8 cellular contexts compared by ENCODE assay signal in the genomic region with DNA sequence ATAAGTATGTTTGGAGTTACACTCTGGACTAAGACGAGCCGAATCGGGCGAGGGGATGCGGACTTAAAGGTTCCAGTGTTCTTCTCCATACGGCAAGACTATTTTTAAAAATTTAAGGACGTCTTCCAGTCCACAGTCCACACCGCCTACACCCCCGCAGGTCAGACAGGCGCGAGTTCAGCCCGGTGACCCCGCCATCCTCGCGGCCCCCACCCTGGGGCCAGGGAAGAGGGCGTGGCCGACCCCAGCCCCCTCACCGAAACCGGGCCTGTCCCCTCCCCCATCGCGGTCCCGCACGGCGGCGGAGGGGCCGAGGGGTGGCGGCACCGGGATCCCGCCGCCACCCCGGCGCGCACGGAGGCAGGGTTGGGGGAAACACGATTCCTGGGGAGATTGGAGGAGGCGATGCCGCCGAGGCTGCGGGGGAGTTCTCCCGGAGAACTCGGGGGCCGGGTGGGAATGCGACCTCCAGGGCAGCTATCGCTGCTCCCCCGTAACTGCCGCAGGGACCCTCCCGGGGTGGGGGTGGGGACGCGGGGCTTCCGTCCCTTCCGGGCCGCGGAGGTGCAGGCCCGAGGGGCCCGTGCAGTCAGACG. TPM values are rescaled to one million over a fixed set of nuclear protein-coding genes. Genes with fewer than 3 reads are reported as not detected.
DNase-seq lines count a peak whose midpoint lies in the region; ATAC-seq, FAIRE-seq and TF ChIP-seq lines count a peak whose summit lies in the region.

No MANE protein-coding gene starts in this region.

- no peaks in the 10 kb centered on the region for H3K36me3 ChIP-seq in K562 (ENCODE audit: control insufficient read depth, insufficient read depth, low read length)
- no peaks in the 10 kb centered on the region for H3K36me3 ChIP-seq in liver (ENCODE audit: control insufficient read depth in 4 of 4, insufficient read depth in 3 of 4, low read depth in 1 of 4, low read length in 3 of 4)
- no peaks in the 10 kb centered on the region for H3K36me3 ChIP-seq in transverse colon

- H3K27ac ChIP-seq in K562 (ENCODE audit: extremely low read depth, low read depth, low read length) (peak overlapping the region; percentile 60; the same call in 1 of the 3 replicates), liver (ENCODE audit: low read depth in 1 of 2, low read length in 2 of 2) (peak overlapping the region; percentile 71 to 76), transverse colon (peak overlapping the region; percentile 79 to 88 (median 84))

- H3K79me2 ChIP-seq in K562 (ENCODE audit: control insufficient read depth, insufficient read depth, low read length): no peaks in the 10 kb centered on the region

- H3K9me3 ChIP-seq in K562 (replicated peaks; ENCODE audit: control insufficient read depth, insufficient read depth, low read depth, low read length) (no peaks in the 10 kb centered on the region), liver (ENCODE audit: control insufficient read depth in 4 of 4, low read length in 3 of 4) (no peaks in the 10 kb centered on the region), transverse colon (no peaks in the 10 kb centered on the region)

- TF ChIP-seq POLR2A in K562 (conservative IDR thresholded peaks at IDR 0.05) (no peak), transverse colon (IDR thresholded peaks at IDR 0.05) (peak; percentile 32)

- WGBS in K562 (ENCODE audit: insufficient coverage, low coverage, missing lambda C conversion rate): 13% methylated on average over 19 of the region's 56 CpGs
- 7% methylated on average over 56 of the region's 56 CpGs for WGBS in liver
- 4 to 5% methylated on average over 7 to 53 of the region's 56 CpGs for WGBS in transverse colon (ENCODE audit: low coverage in 1 of 2), 2 donors

- POLR2A ChIA-PET in K562 (lab: Yijun Ruan, JAX): interaction anchor here (0.6 kb wide), 1 partner anchor 279 kb away, joined by 3 read pairs; no protein-coding TSS in a partner anchor

- intact Hi-C loops in K562 (cut with micrococcal nuclease) (no loop called here), transverse colon (cut with DNase I; ENCODE audit: low total_unique reads) (no loop called here)

- no peaks in the 10 kb centered on the region for H4K20me1 ChIP-seq in K562 (replicated peaks; ENCODE audit: control insufficient read depth, insufficient read depth, low read length)

- TF ChIP-seq RAD21 in K562 (CRISPR knock-in tag; conservative IDR thresholded peaks at IDR 0.05 in 1 of 2, IDR thresholded peaks at IDR 0.05 in 1 of 2) (no peak), liver (IDR thresholded peaks at IDR 0.05) (no peak)

- H3K9me1 ChIP-seq in K562 (ENCODE audit: control insufficient read depth, insufficient read depth, low read length): no peaks in the 10 kb centered on the region

- H2AFZ ChIP-seq in K562 (ENCODE audit: low read depth, low read length): peak overlapping the region; percentile 70

- CTCF ChIA-PET in K562 (lab: Yijun Ruan, JAX; ENCODE audit: low intra/inter-chr PET ratio): no interaction called here

- H3K9ac ChIP-seq in K562 (ENCODE audit: insufficient read depth in 1 of 2, low read depth in 2 of 2, low read length in 2 of 2): peak overlapping the region in 1 of 2 experiments; percentile 86; a peak in 3 of 4 replicates
- H3K9ac ChIP-seq in liver (ENCODE audit: low read depth in 1 of 2, low read length in 2 of 2): peak overlapping the region in 1 of 2 donors; percentile 47

- DNase-seq in K562 (ENCODE audit: extremely low read depth in 1 of 4, low spot score in 3 of 4): peak in 1 of 4 experiments; percentile 59
- DNase-seq in transverse colon: no peak
- DNase-seq in retina: no peak
- no peak for DNase-seq in NCI-H128 (lab: John Stamatoyannopoulos, UW; ENCODE audit: unreplicated experiment)
- DNase-seq in middle frontal gyrus (ENCODE audit: extremely low spot score, low spot score): no peak

- TF ChIP-seq CTCF in K562 (IDR thresholded peaks at IDR 0.05 in 2 of 3, conservative IDR thresholded peaks at IDR 0.05 in 1 of 3; ENCODE audit: insufficient read depth in 2 of 3, low read depth in 1 of 3, low read length in 3 of 3) (no peak), liver (IDR thresholded peaks at IDR 0.05; ENCODE audit: low read depth, low read length, missing input control) (no peak), transverse colon (IDR thresholded peaks at IDR 0.05) (no peak)

- FAIRE-seq in K562 (lab: Jason Lieb, UNC): no peak

- ATAC-seq in GM18909 (IDR thresholded peaks at IDR 0.05; ENCODE audit: poor library complexity, unreplicated experiment): peak; percentile 11
- ATAC-seq in HG03196 (IDR thresholded peaks at IDR 0.05; ENCODE audit: unreplicated experiment): peak; percentile 49
- ATAC-seq in K562: peak; percentile 80

- no TSS peak for BruUV-seq in K562 (replicated peaks; lab: Mats Ljungman, UMichigan)

- no peak for TF ChIP-seq EP300 in K562 (IDR thresholded peaks at IDR 0.05; ENCODE audit: low read length)
- no peak for TF ChIP-seq EP300 in transverse colon (IDR thresholded peaks at IDR 0.05; ENCODE audit: low read depth)

- peak overlapping the region; percentile 41 for H3K4me2 ChIP-seq in K562 (ENCODE audit: insufficient read depth, low read length)

- peaks cover 5 to 18% of the 10 kb centered on the region in 2 experiments; a peak in 3 of 5 replicates for H3K4me1 ChIP-seq in K562 (replicated peaks in 1 of 2; ENCODE audit: control insufficient read depth in 2 of 2, insufficient read depth in 2 of 2, low read length in 2 of 2)
- peaks cover 0 to 8% (median 3%) of the 10 kb centered on the region in 4 donors for H3K4me1 ChIP-seq in liver (ENCODE audit: control insufficient read depth in 4 of 4, insufficient read depth in 4 of 4, low read length in 3 of 4)
- H3K4me1 ChIP-seq in transverse colon: peaks cover 10 to 20% (median 14%) of the 10 kb centered on the region in 4 donors

- H3K27me3 ChIP-seq in K562 (ENCODE audit: control insufficient read depth in 2 of 2, insufficient read depth in 2 of 2, low read length in 2 of 2) (no peaks in the 10 kb centered on the region; a peak in 1 of 5 replicates), liver (ENCODE audit: control insufficient read depth in 4 of 4, insufficient read depth in 4 of 4, low read length in 3 of 4) (no peaks in the 10 kb centered on the region), transverse colon (no peaks in the 10 kb centered on the region)

- in situ Hi-C loops in K562 (cut with MboI): no loop called here
- in situ Hi-C loops in transverse colon (cut with MboI; ENCODE audit: low pct_ligation_motif_present in 1 of 4, low pct_unique_long_range_greater_than_20kb in 1 of 4, low sequenced_read_pairs in 3 of 4): no loop called here

- H3K4me3 ChIP-seq in K562 (peak overlapping the region; percentile 44), liver (ENCODE audit: low read depth in 1 of 3, low read length in 3 of 3) (peak overlapping the region; percentile 54 to 82 (median 73)), transverse colon (peak overlapping the region; percentile 73 to 93 (median 77))

TF ChIP-seq in K562, 482 proteins besides CTCF, POLR2A, EP300 and RAD21 (continues in another document):
- TF ChIP-seq PHF8 (IDR thresholded peaks at IDR 0.05; ENCODE audit: borderline replicate concordance, low read length) (peak; percentile 43; the same call in 1 of the 2 replicates), PRPF4 (IDR thresholded peaks at IDR 0.05; ENCODE audit: insufficient read depth, low read depth, low read length, poor library complexity, severe bottlenecking) (no peak), PTRF (tag; IDR thresholded peaks at IDR 0.05) (no peak), CBX2 (IDR thresholded peaks at IDR 0.05; ENCODE audit: insufficient read depth, low read length, poor library complexity, severe bottlenecking) (no peak), POLR2AphosphoS2 (IDR thresholded peaks at IDR 0.05; ENCODE audit: low read length) (no peak), KDM5B (IDR thresholded peaks at IDR 0.05; ENCODE audit: insufficient replicate concordance, low read depth, low read length) (peak; percentile 9), FOXA3 (CRISPR knock-in tag; conservative IDR thresholded peaks at IDR 0.05 in 1 of 2, IDR thresholded peaks at IDR 0.05 in 1 of 2) (no peak)

TF ChIP-seq in liver, 16 proteins besides CTCF, POLR2A, EP300 and RAD21:
- TF ChIP-seq HNF4A (conservative IDR thresholded peaks at IDR 0.05) (peak in 1 of 2 donors; percentile 16), FOXA1 (IDR thresholded peaks at IDR 0.05) (no peak), EGR1 (IDR thresholded peaks at IDR 0.05; ENCODE audit: low read depth in 2 of 2) (peak in 1 of 2 donors; percentile 76)
TF ChIP-seq in liver: peak in this region for 2.

RNA-seq across cellular contexts. Expression of gene SMAD7, which starts 24.6 kb away (rescaled TPM):
- 2.6 and 6.2 TPM in 2 replicates for total RNA-seq in K562 (2011; cell fraction: chromatin; rRNA removed; ENCODE audit: low replicate concordance)
- 3.9 and 7.0 TPM in 2 replicates for total RNA-seq in K562 (2011; cell fraction: nucleolus; rRNA removed)
- 3.3 and 4.1 TPM in 2 replicates for total RNA-seq in K562 (2011; cell fraction: nucleoplasm; rRNA removed)
- total RNA-seq in K562 (2014; rRNA removed) (2.9 and 3.0 TPM in 2 replicates), K562 (2014; rRNA removed; fragmentation: Illumina TruSeq; extraction: Trizol) (1.1 and 1.3 TPM in 2 replicates), K562 (2015; rRNA removed; fragmentation: Illumina TruSeq; extraction: Trizol) (0.90 and 0.94 TPM in 2 replicates), K562 (2021) (2.1 and 2.5 TPM in 2 replicates), liver (10 to 100 TPM in 1 of 2 donors, 1 to 10 TPM in 1; 9.4 to 11.8 TPM), transverse colon (100 to 1,000 TPM in 1 of 4 donors, 10 to 100 TPM in 3; 76.0 to 199 (median 77.1) TPM)
- polyA plus RNA-seq in K562 (2011; rRNA removed) (1.8 TPM in 2 replicates), K562 (2014; fragmentation: Illumina TruSeq; extraction: Trizol) (1.4 and 1.6 TPM in 2 replicates), K562 (2014; fragmentation: Nextera tagmentation; extraction: Ambion mirVana) (under 1 TPM; 0.13 to 0.23 TPM), K562 (2014; rRNA removed) (1.8 and 2.9 TPM in 2 replicates), liver (10 to 100 TPM in 1 of 2 donors, 1 to 10 TPM in 1; 3.2 to 10.7 TPM)
- polyA plus RNA-seq in K562 (2011; cell fraction: cytosol; rRNA removed): 3.3 and 3.7 TPM in 2 replicates
- polyA plus RNA-seq in K562 (2011; cell fraction: nucleus; rRNA removed): 4.6 and 5.7 TPM in 2 replicates
- 1.7 and 4.1 TPM in 2 replicates for polyA plus RNA-seq in K562 (2012)
- polyA minus RNA-seq in K562 (2011; rRNA and poly(A)+ RNA removed): 3.4 and 3.7 TPM in 2 replicates
- 2.0 and 4.6 TPM in 2 replicates for polyA minus RNA-seq in K562 (2011; cell fraction: cytosol; rRNA and poly(A)+ RNA removed)
- polyA minus RNA-seq in K562 (2011; cell fraction: nucleus; rRNA and poly(A)+ RNA removed): 3.8 and 4.7 TPM in 2 replicates

Comparison
In these comparisons a context has a peak if more than half of its experiments do, and no peak if none do; other contexts are left out.
1. ATAC-seq: peak in every context shown above with its lines; median percentile 80 in K562; 49 in HG03196; 11 in GM18909.
2. RNA of gene SMAD7, which starts 24.6 kb away (total RNA-seq): 76.0 to 199 TPM in transverse colon; 9.4 to 11.8 TPM in liver and 0.90 to 7.0 TPM in K562; every median in the first group is over 4 times any median in the second.
3. Peak in every context shown above with its lines, with median percentiles within 50 percentile points of each other: H3K27ac ChIP-seq and H3K4me3 ChIP-seq.